Comparison of ENCODE assay signal across 1 cellular context in the genomic region with DNA sequence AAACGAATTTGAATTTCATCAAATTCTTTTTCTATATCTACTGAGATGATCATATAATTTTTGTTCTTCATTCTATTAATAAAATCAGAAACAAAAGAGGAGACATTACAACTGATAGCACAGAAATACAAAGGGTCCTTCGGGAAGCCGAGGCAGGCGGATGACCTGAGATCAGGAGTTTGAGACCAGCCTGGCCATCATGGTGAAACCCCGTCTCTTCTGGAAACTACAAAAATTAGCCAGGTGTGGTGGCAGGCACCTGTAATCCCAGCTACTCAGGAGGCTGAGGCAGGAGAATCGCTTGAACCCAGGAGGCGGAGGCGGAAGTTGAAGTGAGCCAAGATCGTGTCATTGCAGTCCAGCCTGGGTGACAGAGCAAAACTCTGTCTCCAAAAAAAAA.
A peak's percentile ranks its signal among the peaks of the same experiment; 100 is the strongest.
DNase-seq lines count a peak whose midpoint lies in the region; TF ChIP-seq lines count a peak whose summit lies in the region.
"Not testable (repeated sequence)": the region's sequence is repeated elsewhere in the genome, so short reads cannot be mapped to it uniquely, and the experiment has no call there.

No MANE protein-coding gene starts in this region.

- peak overlapping the region; percentile 50 for H3K27ac Mint-ChIP-seq in neural crest cell (ENCODE audit: unreplicated experiment)

- DNase-seq in neural crest cell (ENCODE audit: low read depth, low spot score), result not testable (repeated sequence)

- H3K4me1 Mint-ChIP-seq in neural crest cell, result not testable (repeated sequence)

- H3K9me3 Mint-ChIP-seq in neural crest cell, result not testable (repeated sequence)

- H3K27me3 Mint-ChIP-seq in neural crest cell (ENCODE audit: low read depth), result not testable (repeated sequence)

- TF ChIP-seq CTCF in neural crest cell (conservative IDR thresholded peaks at IDR 0.05), result not testable (repeated sequence)

- H3K4me3 Mint-ChIP-seq in neural crest cell, result not testable (repeated sequence)

- H3K36me3 Mint-ChIP-seq in neural crest cell (ENCODE audit: low read depth), result not testable (repeated sequence)
